10 cellular contexts compared by ENCODE assay signal in the genomic region with DNA sequence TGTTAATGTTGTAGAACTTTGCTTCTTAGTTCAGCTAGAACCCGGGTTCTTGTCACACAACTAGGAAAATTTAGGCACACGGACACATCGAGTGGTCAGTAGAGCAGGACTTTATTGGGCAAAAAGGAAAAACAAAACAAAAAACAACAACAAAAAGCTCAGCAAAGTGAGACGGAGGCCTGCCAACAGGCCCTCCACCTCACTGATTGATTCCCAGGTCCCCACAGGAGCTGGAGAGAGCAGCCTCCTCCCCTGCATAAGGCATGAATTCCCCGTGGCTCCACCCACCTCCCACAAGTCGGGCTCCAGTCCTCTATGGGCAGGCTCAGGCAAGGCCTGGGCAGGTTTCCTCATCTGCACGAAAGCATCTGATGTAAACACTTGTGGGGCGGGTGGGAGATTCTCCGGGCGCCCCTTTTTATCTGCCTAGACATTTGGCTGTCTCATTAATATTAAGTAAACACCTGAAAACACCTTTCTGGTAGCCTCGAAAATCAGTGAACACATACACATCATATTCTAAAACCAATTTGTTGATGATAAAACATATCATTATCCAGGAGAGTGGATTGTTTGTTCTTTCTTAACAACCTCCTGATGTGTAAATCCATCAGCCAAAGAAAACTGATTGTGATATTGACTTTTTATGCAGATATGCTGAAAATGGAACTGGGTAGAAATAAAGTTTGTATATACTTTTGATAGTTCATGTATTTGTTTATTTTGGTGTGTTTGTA.
A peak's percentile ranks its signal among the peaks of the same experiment; 100 is the strongest.
DNase-seq lines count a peak whose midpoint lies in the region; ATAC-seq lines count a peak whose summit lies in the region.
"Had no signal": no experiment of that assay in that cellular context is flagged by ENCODE, and none has a peak within 500 bp of the region (broad histone marks: within the 10 kb centered on the region; RNA-seq: fewer than 3 reads in every experiment).

No MANE protein-coding gene starts in this region.

- peaks cover 2 to 12% of the 10 kb centered on the region in 2 donors for H3K4me1 Mint-ChIP-seq in stimulated activated naive B cell treated with anti-CD40 and anti-IgM and Interleukin-4, amounts not matched to agents 10 μg/mL and 1 μg/mL and 100 μg/mL, for 72 hours
- H3K4me1 Mint-ChIP-seq: activated CD8-positive, alpha-beta memory T cell treated with anti-CD3 and anti-CD28 coated beads, Interleukin-2, amount 10 ng/mL, durations not matched to agents 7 days and 5 days had no signal

- no peaks in the 10 kb centered on the region for H3K4me1 ChIP-seq in skeletal muscle tissue (ENCODE audit: control insufficient read depth in 3 of 3, insufficient read depth in 3 of 3, low read length in 3 of 3)
- no peaks in the 10 kb centered on the region; the same call in 1 of the 2 replicates for H3K4me1 ChIP-seq in Karpas-422 (ENCODE audit: low read length)

- no peak overlapping the region for H3K4me2 ChIP-seq in Karpas-422 (ENCODE audit: low read depth, low read length, poor library complexity, severe bottlenecking)

- H2AFZ ChIP-seq in Karpas-422 (ENCODE audit: low read length), result no peak overlapping the region

- H3K9me2 ChIP-seq in Karpas-422 (replicated peaks; ENCODE audit: insufficient read depth, low read length), result no peaks in the 10 kb centered on the region

- no peaks in the 10 kb centered on the region for H4K20me1 ChIP-seq in Karpas-422 (ENCODE audit: insufficient read depth, low read depth, low read length)

- H3K9me3 Mint-ChIP-seq in stimulated activated naive B cell treated with anti-CD40 and anti-IgM and Interleukin-4, amounts not matched to agents 10 μg/mL and 1 μg/mL and 100 μg/mL, for 72 hours, result no peaks in the 10 kb centered on the region

- no peak overlapping the region for H3K4me3 ChIP-seq in skeletal muscle tissue (ENCODE audit: low read length in 3 of 3)
- no peak overlapping the region for H3K4me3 ChIP-seq in Karpas-422 (ENCODE audit: low read length)
- H3K4me3 ChIP-seq: coronary artery had no signal

- H3K27ac Mint-ChIP-seq in stimulated activated naive B cell treated with anti-CD40 and anti-IgM and Interleukin-4, amounts not matched to agents 10 μg/mL and 1 μg/mL and 100 μg/mL, for 72 hours, result no peak overlapping the region
- H3K27ac Mint-ChIP-seq: activated CD8-positive, alpha-beta memory T cell treated with anti-CD3 and anti-CD28 coated beads, Interleukin-2, amount 10 ng/mL, durations not matched to agents 7 days and 5 days had no signal

- H3K27me3 Mint-ChIP-seq in stimulated activated naive B cell treated with anti-CD40 and anti-IgM and Interleukin-4, amounts not matched to agents 10 μg/mL and 1 μg/mL and 100 μg/mL, for 72 hours, result no peaks in the 10 kb centered on the region

- H3K9ac ChIP-seq in skeletal muscle tissue (ENCODE audit: low read depth in 1 of 3, low read length in 3 of 3) (no peak overlapping the region), Karpas-422 (ENCODE audit: low read length) (no peak overlapping the region)

- DNase-seq in DMS53 (lab: John Stamatoyannopoulos, UW), result peak; percentile 38
- no peak for DNase-seq in DMS53 treated with DMSO at 0.1 percent for 48 hours (lab: John Stamatoyannopoulos, UW; ENCODE audit: unreplicated experiment)
- peak; percentile 41 for DNase-seq in NCI-H510A treated with DMSO at 0.1 percent for 48 hours (lab: John Stamatoyannopoulos, UW)
- no peak for DNase-seq in stimulated activated CD4-positive, alpha-beta T cell treated with anti-CD3 and anti-CD28 coated beads, Interleukin-4, amount 100 ng/mL, for 1 hour
- no peak for DNase-seq in stimulated activated naive B cell treated with anti-CD40 and anti-IgM and Interleukin-4, amounts not matched to agents 10 μg/mL and 1 μg/mL and 100 μg/mL, for 72 hours
- no peak for DNase-seq in Karpas-422
- DNase-seq: activated CD8-positive, alpha-beta memory T cell treated with anti-CD3 and anti-CD28 coated beads, Interleukin-2, amount 10 ng/mL, durations not matched to agents 7 days and 5 days had no signal

- H3K79me2 ChIP-seq in Karpas-422 (ENCODE audit: low read length), result no peaks in the 10 kb centered on the region

- no peak overlapping the region for H3K4me3 Mint-ChIP-seq in stimulated activated naive B cell treated with anti-CD40 and anti-IgM and Interleukin-4, amounts not matched to agents 10 μg/mL and 1 μg/mL and 100 μg/mL, for 72 hours
- H3K4me3 Mint-ChIP-seq: activated CD8-positive, alpha-beta memory T cell treated with anti-CD3 and anti-CD28 coated beads, Interleukin-2, amount 10 ng/mL, durations not matched to agents 7 days and 5 days had no signal

- H3K27ac ChIP-seq in skeletal muscle tissue (ENCODE audit: low read depth, low read length), result peak overlapping the region; percentile 11
- H3K27ac ChIP-seq in Karpas-422 (ENCODE audit: low read length), result no peak overlapping the region

- peak; percentile 83 for ATAC-seq in esophagus mucosa
- ATAC-seq in stimulated activated naive B cell treated with anti-CD40 and anti-IgM and Interleukin-4, amounts not matched to agents 10 μg/mL and 1 μg/mL and 100 μg/mL, for 72 hours (replicated peaks), result no peak
- ATAC-seq: activated CD8-positive, alpha-beta memory T cell treated with anti-CD3 and anti-CD28 coated beads, Interleukin-2, amount 10 ng/mL, durations not matched to agents 7 days and 5 days had no signal

- no peaks in the 10 kb centered on the region for H3K36me3 Mint-ChIP-seq in stimulated activated naive B cell treated with anti-CD40 and anti-IgM and Interleukin-4, amounts not matched to agents 10 μg/mL and 1 μg/mL and 100 μg/mL, for 72 hours
- H3K36me3 Mint-ChIP-seq: activated CD8-positive, alpha-beta memory T cell treated with anti-CD3 and anti-CD28 coated beads, Interleukin-2, amount 10 ng/mL, durations not matched to agents 7 days and 5 days had no signal

- H3K36me3 ChIP-seq in skeletal muscle tissue (ENCODE audit: control insufficient read depth in 3 of 3, insufficient read depth in 3 of 3, low read length in 3 of 3) (no peaks in the 10 kb centered on the region), Karpas-422 (ENCODE audit: insufficient read depth, low read length) (no peaks in the 10 kb centered on the region)

- H3K9me3 ChIP-seq in skeletal muscle tissue (ENCODE audit: control insufficient read depth in 3 of 3, low read length in 3 of 3), result no peaks in the 10 kb centered on the region
- H3K9me3 ChIP-seq in Karpas-422 (ENCODE audit: low read length), result no peaks in the 10 kb centered on the region

- H3K27me3 ChIP-seq in skeletal muscle tissue (ENCODE audit: control insufficient read depth in 3 of 3, insufficient read depth in 3 of 3, low read length in 3 of 3), result no peaks in the 10 kb centered on the region
- H3K27me3 ChIP-seq in Karpas-422 (ENCODE audit: low read length), result no peaks in the 10 kb centered on the region

Comparison
In these comparisons a context has a peak if more than half of its experiments do, and no peak if none do; other contexts are left out.
1. DNase-seq: peak in DMS53 (single experiment) and NCI-H510A treated with DMSO at 0.1 percent for 48 hours (single experiment); none in DMS53 treated with DMSO at 0.1 percent for 48 hours (single experiment), stimulated activated CD4-positive, alpha-beta T cell treated with anti-CD3 and anti-CD28 coated beads, Interleukin-4, amount 100 ng/mL, for 1 hour (single experiment), stimulated activated naive B cell treated with anti-CD40 and anti-IgM and Interleukin-4, amounts not matched to agents 10 μg/mL and 1 μg/mL and 100 μg/mL, for 72 hours (single experiment) and Karpas-422 (single experiment).